In the genomic region with DNA sequence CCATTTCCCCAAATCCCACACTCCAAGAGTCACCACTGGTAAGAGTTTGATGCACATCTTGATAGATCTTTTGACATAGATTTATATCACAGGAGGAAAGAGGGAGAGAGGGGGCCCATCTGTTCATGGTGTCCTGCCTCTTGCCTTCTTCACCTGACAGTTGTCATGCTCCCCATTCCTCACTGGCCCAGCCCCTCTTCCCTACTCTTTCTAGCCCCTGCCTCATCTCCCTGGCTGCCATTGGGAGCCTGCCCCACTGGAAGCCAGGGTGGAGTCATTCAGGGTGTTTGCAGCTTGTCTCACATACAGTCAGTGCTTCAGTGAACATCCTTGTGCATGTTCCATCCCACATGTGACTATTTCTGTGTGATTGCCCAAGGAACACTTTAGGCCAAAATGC, we compare ENCODE assay signal across 2 cellular contexts.
TF ChIP-seq lines count a peak whose summit lies in the region.

No MANE protein-coding gene starts in this region.

TF ChIP-seq in GM23338, 12 proteins besides CTCF, POLR2A, EP300 and RAD21:
- TF ChIP-seq STAT1 (IDR thresholded peaks at IDR 0.05; ENCODE audit: unreplicated experiment): no peak
- TF ChIP-seq REST (IDR thresholded peaks at IDR 0.05; ENCODE audit: unreplicated experiment): no peak
- no peak for TF ChIP-seq CREB1 (CRISPR knock-in tag; IDR thresholded peaks at IDR 0.05; ENCODE audit: low read depth)
- no peak for TF ChIP-seq NANOG (IDR thresholded peaks at IDR 0.05; ENCODE audit: borderline replicate concordance)
- no peak for TF ChIP-seq ZNF114 (CRISPR knock-in tag; IDR thresholded peaks at IDR 0.05)
- no peak for TF ChIP-seq JUNB (IDR thresholded peaks at IDR 0.05; ENCODE audit: unreplicated experiment)
- no peak for TF ChIP-seq EZH2phosphoT487 (IDR thresholded peaks at IDR 0.05; ENCODE audit: unreplicated experiment)
- no peak for TF ChIP-seq ZNF462 (CRISPR knock-in tag; IDR thresholded peaks at IDR 0.05)

TF ChIP-seq in H1, 55 proteins besides CTCF, POLR2A, EP300 and RAD21:
- TF ChIP-seq CREB1 (IDR thresholded peaks at IDR 0.05) (no peak), FOSL1 (IDR thresholded peaks at IDR 0.05; ENCODE audit: insufficient read depth, low read depth, low read length) (no peak), TEAD4 (IDR thresholded peaks at IDR 0.05; ENCODE audit: low read depth, low read length) (no peak), CEBPB (IDR thresholded peaks at IDR 0.05; ENCODE audit: low read depth, low read length) (no peak), KDM1A (IDR thresholded peaks at IDR 0.05; ENCODE audit: borderline replicate concordance, low read length) (no peak), SRF (IDR thresholded peaks at IDR 0.05; ENCODE audit: low read depth, low read length) (no peak), CBX5 (IDR thresholded peaks at IDR 0.05; ENCODE audit: low read depth, low read length) (no peak), HDAC2 (IDR thresholded peaks at IDR 0.05; ENCODE audit: borderline replicate concordance in 1 of 2, low read depth in 2 of 2, low read length in 2 of 2) (no peak), GABPA (IDR thresholded peaks at IDR 0.05; ENCODE audit: borderline replicate concordance, insufficient read depth, low read length) (no peak), NANOG (IDR thresholded peaks at IDR 0.05; ENCODE audit: insufficient read depth, low read depth, low read length, poor library complexity, severe bottlenecking) (no peak), POU5F1 (IDR thresholded peaks at IDR 0.05; ENCODE audit: low read depth, low read length) (no peak), RBBP5 (IDR thresholded peaks at IDR 0.05; ENCODE audit: borderline replicate concordance, low read depth, low read length) (no peak), CHD2 (IDR thresholded peaks at IDR 0.05; ENCODE audit: low read length) (no peak), SP1 (IDR thresholded peaks at IDR 0.05; ENCODE audit: low read depth, low read length) (no peak), SIX5 (IDR thresholded peaks at IDR 0.05; ENCODE audit: low read depth, low read length) (no peak), ZNF274 (IDR thresholded peaks at IDR 0.05; ENCODE audit: borderline replicate concordance, extremely low read depth, low read length) (no peak), SAP30 (IDR thresholded peaks at IDR 0.05; ENCODE audit: insufficient read depth, insufficient replicate concordance, low read length) (no peak), SP2 (IDR thresholded peaks at IDR 0.05; ENCODE audit: low read length) (no peak)
- TF ChIP-seq, protein P1, sequence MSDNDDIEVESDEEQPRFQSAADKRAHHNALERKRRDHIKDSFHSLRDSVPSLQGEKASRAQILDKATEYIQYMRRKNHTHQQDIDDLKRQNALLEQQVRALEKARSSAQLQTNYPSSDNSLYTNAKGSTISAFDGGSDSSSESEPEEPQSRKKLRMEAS (IDR thresholded peaks at IDR 0.05): no peak
- TF ChIP-seq, protein P2, sequence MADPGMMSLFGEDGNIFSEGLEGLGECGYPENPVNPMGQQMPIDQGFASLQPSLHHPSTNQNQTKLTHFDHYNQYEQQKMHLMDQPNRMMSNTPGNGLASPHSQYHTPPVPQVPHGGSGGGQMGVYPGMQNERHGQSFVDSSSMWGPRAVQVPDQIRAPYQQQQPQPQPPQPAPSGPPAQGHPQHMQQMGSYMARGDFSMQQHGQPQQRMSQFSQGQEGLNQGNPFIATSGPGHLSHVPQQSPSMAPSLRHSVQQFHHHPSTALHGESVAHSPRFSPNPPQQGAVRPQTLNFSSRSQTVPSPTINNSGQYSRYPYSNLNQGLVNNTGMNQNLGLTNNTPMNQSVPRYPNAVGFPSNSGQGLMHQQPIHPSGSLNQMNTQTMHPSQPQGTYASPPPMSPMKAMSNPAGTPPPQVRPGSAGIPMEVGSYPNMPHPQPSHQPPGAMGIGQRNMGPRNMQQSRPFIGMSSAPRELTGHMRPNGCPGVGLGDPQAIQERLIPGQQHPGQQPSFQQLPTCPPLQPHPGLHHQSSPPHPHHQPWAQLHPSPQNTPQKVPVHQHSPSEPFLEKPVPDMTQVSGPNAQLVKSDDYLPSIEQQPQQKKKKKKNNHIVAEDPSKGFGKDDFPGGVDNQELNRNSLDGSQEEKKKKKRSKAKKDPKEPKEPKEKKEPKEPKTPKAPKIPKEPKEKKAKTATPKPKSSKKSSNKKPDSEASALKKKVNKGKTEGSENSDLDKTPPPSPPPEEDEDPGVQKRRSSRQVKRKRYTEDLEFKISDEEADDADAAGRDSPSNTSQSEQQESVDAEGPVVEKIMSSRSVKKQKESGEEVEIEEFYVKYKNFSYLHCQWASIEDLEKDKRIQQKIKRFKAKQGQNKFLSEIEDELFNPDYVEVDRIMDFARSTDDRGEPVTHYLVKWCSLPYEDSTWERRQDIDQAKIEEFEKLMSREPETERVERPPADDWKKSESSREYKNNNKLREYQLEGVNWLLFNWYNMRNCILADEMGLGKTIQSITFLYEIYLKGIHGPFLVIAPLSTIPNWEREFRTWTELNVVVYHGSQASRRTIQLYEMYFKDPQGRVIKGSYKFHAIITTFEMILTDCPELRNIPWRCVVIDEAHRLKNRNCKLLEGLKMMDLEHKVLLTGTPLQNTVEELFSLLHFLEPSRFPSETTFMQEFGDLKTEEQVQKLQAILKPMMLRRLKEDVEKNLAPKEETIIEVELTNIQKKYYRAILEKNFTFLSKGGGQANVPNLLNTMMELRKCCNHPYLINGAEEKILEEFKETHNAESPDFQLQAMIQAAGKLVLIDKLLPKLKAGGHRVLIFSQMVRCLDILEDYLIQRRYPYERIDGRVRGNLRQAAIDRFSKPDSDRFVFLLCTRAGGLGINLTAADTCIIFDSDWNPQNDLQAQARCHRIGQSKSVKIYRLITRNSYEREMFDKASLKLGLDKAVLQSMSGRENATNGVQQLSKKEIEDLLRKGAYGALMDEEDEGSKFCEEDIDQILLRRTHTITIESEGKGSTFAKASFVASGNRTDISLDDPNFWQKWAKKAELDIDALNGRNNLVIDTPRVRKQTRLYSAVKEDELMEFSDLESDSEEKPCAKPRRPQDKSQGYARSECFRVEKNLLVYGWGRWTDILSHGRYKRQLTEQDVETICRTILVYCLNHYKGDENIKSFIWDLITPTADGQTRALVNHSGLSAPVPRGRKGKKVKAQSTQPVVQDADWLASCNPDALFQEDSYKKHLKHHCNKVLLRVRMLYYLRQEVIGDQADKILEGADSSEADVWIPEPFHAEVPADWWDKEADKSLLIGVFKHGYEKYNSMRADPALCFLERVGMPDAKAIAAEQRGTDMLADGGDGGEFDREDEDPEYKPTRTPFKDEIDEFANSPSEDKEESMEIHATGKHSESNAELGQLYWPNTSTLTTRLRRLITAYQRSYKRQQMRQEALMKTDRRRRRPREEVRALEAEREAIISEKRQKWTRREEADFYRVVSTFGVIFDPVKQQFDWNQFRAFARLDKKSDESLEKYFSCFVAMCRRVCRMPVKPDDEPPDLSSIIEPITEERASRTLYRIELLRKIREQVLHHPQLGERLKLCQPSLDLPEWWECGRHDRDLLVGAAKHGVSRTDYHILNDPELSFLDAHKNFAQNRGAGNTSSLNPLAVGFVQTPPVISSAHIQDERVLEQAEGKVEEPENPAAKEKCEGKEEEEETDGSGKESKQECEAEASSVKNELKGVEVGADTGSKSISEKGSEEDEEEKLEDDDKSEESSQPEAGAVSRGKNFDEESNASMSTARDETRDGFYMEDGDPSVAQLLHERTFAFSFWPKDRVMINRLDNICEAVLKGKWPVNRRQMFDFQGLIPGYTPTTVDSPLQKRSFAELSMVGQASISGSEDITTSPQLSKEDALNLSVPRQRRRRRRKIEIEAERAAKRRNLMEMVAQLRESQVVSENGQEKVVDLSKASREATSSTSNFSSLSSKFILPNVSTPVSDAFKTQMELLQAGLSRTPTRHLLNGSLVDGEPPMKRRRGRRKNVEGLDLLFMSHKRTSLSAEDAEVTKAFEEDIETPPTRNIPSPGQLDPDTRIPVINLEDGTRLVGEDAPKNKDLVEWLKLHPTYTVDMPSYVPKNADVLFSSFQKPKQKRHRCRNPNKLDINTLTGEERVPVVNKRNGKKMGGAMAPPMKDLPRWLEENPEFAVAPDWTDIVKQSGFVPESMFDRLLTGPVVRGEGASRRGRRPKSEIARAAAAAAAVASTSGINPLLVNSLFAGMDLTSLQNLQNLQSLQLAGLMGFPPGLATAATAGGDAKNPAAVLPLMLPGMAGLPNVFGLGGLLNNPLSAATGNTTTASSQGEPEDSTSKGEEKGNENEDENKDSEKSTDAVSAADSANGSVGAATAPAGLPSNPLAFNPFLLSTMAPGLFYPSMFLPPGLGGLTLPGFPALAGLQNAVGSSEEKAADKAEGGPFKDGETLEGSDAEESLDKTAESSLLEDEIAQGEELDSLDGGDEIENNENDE (IDR thresholded peaks at IDR 0.05; ENCODE audit: insufficient replicate concordance, low read length): no peak
